ENCODE assay signal across 1 cellular context in the genomic region with DNA sequence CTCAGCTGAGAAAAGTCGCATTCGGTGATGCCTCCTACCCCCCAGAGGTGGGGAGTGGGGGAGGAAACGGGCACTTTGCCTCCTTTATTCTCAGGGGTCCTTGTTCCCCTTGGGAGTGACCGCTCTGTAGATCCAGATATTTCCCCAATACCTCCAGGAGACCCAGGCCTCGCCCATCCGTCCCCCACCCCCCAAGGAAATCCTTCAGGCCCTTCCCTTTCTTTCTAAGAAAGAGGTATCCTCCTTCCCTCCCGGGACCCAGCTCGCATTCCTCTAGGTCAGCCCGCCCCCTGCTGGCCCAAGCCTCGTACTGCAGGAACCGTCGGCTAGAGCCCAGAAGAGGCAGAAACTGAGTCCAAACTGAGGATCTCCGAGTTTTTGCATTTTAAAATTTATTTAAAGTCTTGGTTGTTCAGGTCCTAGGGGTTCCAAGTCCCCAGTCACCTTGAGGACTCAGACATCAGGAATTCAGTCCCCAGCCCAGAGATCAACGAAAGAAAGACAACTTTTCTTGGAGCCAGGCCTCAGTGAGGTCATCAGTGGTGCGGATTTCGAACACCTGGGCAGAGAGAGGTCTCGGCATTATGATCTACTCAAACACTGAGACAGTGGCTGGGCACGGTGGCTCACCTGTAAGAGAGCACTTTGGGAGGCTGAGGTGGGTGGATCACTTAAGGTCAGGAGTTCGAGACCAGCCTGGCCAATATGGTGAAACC.
TF ChIP-seq lines count a peak whose summit lies in the region.

No MANE protein-coding gene starts in this region.

TF ChIP-seq in SK-N-SH treated with all-trans-retinoic acid at 6 μM for 48 hours, 23 proteins besides CTCF, POLR2A, EP300 and RAD21 (continued from another document):
- no peak for TF ChIP-seq POU6F1 (CRISPR knock-in tag; IDR thresholded peaks at IDR 0.05; ENCODE audit: borderline replicate concordance, low read depth)
- no peak for TF ChIP-seq ZFP3 (CRISPR knock-in tag; IDR thresholded peaks at IDR 0.05)
- TF ChIP-seq TCF4 (CRISPR knock-in tag; IDR thresholded peaks at IDR 0.05; ENCODE audit: borderline replicate concordance): no peak
- no peak for TF ChIP-seq ZC3H10 (CRISPR knock-in tag; IDR thresholded peaks at IDR 0.05)
- TF ChIP-seq SNAI2 (CRISPR knock-in tag; IDR thresholded peaks at IDR 0.05): no peak
- TF ChIP-seq ESRRG (CRISPR knock-in tag; IDR thresholded peaks at IDR 0.05): no peak
- no peak for TF ChIP-seq RARB (CRISPR knock-in tag; IDR thresholded peaks at IDR 0.05)
- TF ChIP-seq ZNF8 (CRISPR knock-in tag; IDR thresholded peaks at IDR 0.05): no peak
